ENCODE assay signal across 7 cellular contexts in genomic region chr4:76148142-76148849, GRCh38. TPM values are rescaled to one million over a fixed set of nuclear protein-coding genes. Genes with fewer than 3 reads are reported as not detected.
DNase-seq lines count a peak whose midpoint lies in the region; ATAC-seq and TF ChIP-seq lines count a peak whose summit lies in the region.

NUP54 (minus strand) TSS chr4:76148397; CDS start chr4:76148374, 23 bp downstream.

- H3K79me2 ChIP-seq in hepatocyte, result peaks cover 51% of the 10 kb centered on the region

- H3K27ac ChIP-seq in hepatocyte, result peak within 1 kb of the TSS; percentile 98

- no peaks in the 10 kb centered on the region for H3K9me3 ChIP-seq in hepatocyte (ENCODE audit: low read depth)

- peaks cover 7% of the 10 kb centered on the region for H4K20me1 ChIP-seq in hepatocyte (ENCODE audit: insufficient read depth, poor library complexity, severe bottlenecking)

- peak; percentile 96 for ATAC-seq in GM18508 (IDR thresholded peaks at IDR 0.05; ENCODE audit: insufficient read depth, unreplicated experiment)
- peak; percentile 97 for ATAC-seq in HG03025 (IDR thresholded peaks at IDR 0.05; ENCODE audit: low FRiP score, unreplicated experiment)

- no peaks in the 10 kb centered on the region for H3K9me2 ChIP-seq in hepatocyte (replicated peaks; ENCODE audit: insufficient read depth)

- TF ChIP-seq CTCF in hepatocyte (IDR thresholded peaks at IDR 0.05; ENCODE audit: poor library complexity), result no peak

- WGBS in hepatocyte (ENCODE audit: low lambda C conversion rate, missing lambda C conversion rate), result under 1% methylated on average over 42 of the region's 47 CpGs

- H2AFZ ChIP-seq in hepatocyte, result peak within 1 kb of the TSS; percentile 88

- peaks cover 14% of the 10 kb centered on the region for H3K4me1 ChIP-seq in hepatocyte (ENCODE audit: insufficient read depth)

- DNase-seq in NCI-H2081 (lab: John Stamatoyannopoulos, UW) (peak; percentile 86 to 92), T1000 (lab: John Stamatoyannopoulos, UW) (peak; percentile 81), astrocyte of the hippocampus (ENCODE audit: low read depth, low spot score) (peak; percentile 98), hepatocyte (ENCODE audit: low spot score) (peak; percentile 96), renal cortical epithelial cell (ENCODE audit: low read depth) (peak; percentile 90)

- no peaks in the 10 kb centered on the region for H3K27me3 ChIP-seq in hepatocyte

- H3K4me3 ChIP-seq in hepatocyte, result peak within 1 kb of the TSS; percentile 98

- peak within 1 kb of the TSS; percentile 88 for H3K4me2 ChIP-seq in hepatocyte

- H3K36me3 ChIP-seq in hepatocyte (replicated peaks; ENCODE audit: insufficient read depth, low read depth), result no peaks in the 10 kb centered on the region

RNA-seq across cellular contexts. Expression of gene NUP54, which starts in this region (rescaled TPM):
- total RNA-seq in hepatocyte (40.9 and 43.3 TPM in 2 replicates), renal cortical epithelial cell (48.6 and 80.7 TPM in 2 replicates)
- 20.6 and 31.1 TPM in 2 replicates for polyA plus RNA-seq in hepatocyte

Comparison
In these comparisons a context has a peak if more than half of its experiments do, and no peak if none do; other contexts are left out.
1. Peak in every context shown above with its lines: DNase-seq, ATAC-seq, H3K4me3 ChIP-seq and H3K27ac ChIP-seq.